13 cellular contexts compared by ENCODE assay signal in genomic region chr2:170221317-170222288, GRCh38. TPM values are rescaled to one million over a fixed set of nuclear protein-coding genes. Genes with fewer than 3 reads are reported as not detected.
DNase-seq lines count a peak whose midpoint lies in the region; ATAC-seq and TF ChIP-seq lines count a peak whose summit lies in the region.
"Had no signal": no experiment of that assay in that cellular context is flagged by ENCODE, and none has a peak within 500 bp of the region (broad histone marks: within the 10 kb centered on the region; RNA-seq: fewer than 3 reads in every experiment).

No MANE protein-coding gene starts in this region.

- peak overlapping the region; percentile 64 for H3K4me3 Mint-ChIP-seq in HFFc6

- H3K4me1 ChIP-seq in psoas muscle, result no peaks in the 10 kb centered on the region

- H3K36me3 ChIP-seq in psoas muscle (ENCODE audit: insufficient read depth in 1 of 2, low read depth in 1 of 2), result no peaks in the 10 kb centered on the region
- H3K36me3 ChIP-seq: sigmoid colon had no signal

- no peaks in the 10 kb centered on the region for H3K27me3 ChIP-seq in psoas muscle (ENCODE audit: insufficient read depth in 3 of 3, low read length in 2 of 3)
- H3K27me3 ChIP-seq: sigmoid colon had no signal

- ATAC-seq in GM18520 (IDR thresholded peaks at IDR 0.05; ENCODE audit: unreplicated experiment), result no peak
- ATAC-seq in psoas muscle, result no peak
- ATAC-seq in HG03280 (IDR thresholded peaks at IDR 0.05; ENCODE audit: unreplicated experiment), result no peak
- ATAC-seq: left colon had no signal

- WGBS in psoas muscle, 3 donors, result 32 to 37% (median 35%) methylated on average over 6 of the region's 6 CpGs

- H3K27ac Mint-ChIP-seq in HFFc6, result peak overlapping the region; percentile 91
- H3K27ac Mint-ChIP-seq: activated T-helper 2 cell treated with anti-CD3 and anti-CD28 coated beads, Interferon-gamma antibody, Interleukin-2, Interleukin-4, amounts not matched to agents 10 μg/mL and 5 μg/mL and 100 μg/mL, durations not matched to agents 14 hours and 24 hours and 36 hours had no signal

- no peak overlapping the region for H3K27ac ChIP-seq in psoas muscle
- H3K27ac ChIP-seq: sigmoid colon had no signal

- H3K4me1 Mint-ChIP-seq in HFFc6 (ENCODE audit: low read depth), result peaks cover 32% of the 10 kb centered on the region

- no peaks in the 10 kb centered on the region for H3K9me3 Mint-ChIP-seq in HFFc6
- H3K9me3 Mint-ChIP-seq: activated T-helper 2 cell treated with anti-CD3 and anti-CD28 coated beads, Interferon-gamma antibody, Interleukin-2, Interleukin-4, amounts not matched to agents 10 μg/mL and 5 μg/mL and 100 μg/mL, durations not matched to agents 14 hours and 24 hours and 36 hours had no signal

- H3K9me3 ChIP-seq in psoas muscle, result no peaks in the 10 kb centered on the region
- H3K9me3 ChIP-seq: sigmoid colon had no signal

- TF ChIP-seq CTCF in HFFc6 (IDR thresholded peaks at IDR 0.05) (no peak), epithelial cell of esophagus (IDR thresholded peaks at IDR 0.05; ENCODE audit: insufficient read depth, low read depth, low read length, missing control alignments) (no peak), psoas muscle (IDR thresholded peaks at IDR 0.05) (no peak)

- no peaks in the 10 kb centered on the region for H3K36me3 Mint-ChIP-seq in HFFc6 (ENCODE audit: low read depth)

- intact Hi-C loops in psoas muscle (cut with DNase I), result no loop called here

- peaks cover 4% of the 10 kb centered on the region for H3K27me3 Mint-ChIP-seq in HFFc6 (ENCODE audit: insufficient read depth)

- peak; percentile 18 for DNase-seq in HFFc6
- DNase-seq in NCI-H69 (lab: John Stamatoyannopoulos, UW), result peak; percentile 73
- DNase-seq in epithelial cell of esophagus (ENCODE audit: low read depth), result peak; percentile 86
- DNase-seq in non-pigmented ciliary epithelial cell (ENCODE audit: low read depth), result peak; percentile 34
- DNase-seq in psoas muscle, result no peak
- DNase-seq in NCI-H2196 (lab: John Stamatoyannopoulos, UW; ENCODE audit: unreplicated experiment), result no peak
- DNase-seq: effector CD8-positive, alpha-beta T cell; left colon; NCI-H526; sigmoid colon had no signal

- H3K4me3 ChIP-seq in epithelial cell of esophagus (ENCODE audit: low read length) (peak overlapping the region; percentile 21), psoas muscle (no peak overlapping the region)
- H3K4me3 ChIP-seq: sigmoid colon had no signal

RNA-seq across cellular contexts. Expression of gene MYO3B, which starts 43.7 kb away (rescaled TPM):
- not detected for total RNA-seq in HFFc6 (2021; fragmentation: NEBNext Ultra II Directional; extraction: Animal tissue kit (Norgen Biotek cat#: 25700))
- under 1 TPM in 2 of 4 donors, not detected in 2; 0.04 to 0.32 TPM for total RNA-seq in psoas muscle
- polyA plus RNA-seq in psoas muscle, result not detected
- total RNA-seq: sigmoid colon had no signal

Comparison
In these comparisons a context has a peak if more than half of its experiments do, and no peak if none do; other contexts are left out.
1. DNase-seq: peak in HFFc6 (single experiment), NCI-H69 (single experiment), epithelial cell of esophagus (single experiment) and non-pigmented ciliary epithelial cell (single experiment); none in psoas muscle (0 of 2) and NCI-H2196 (single experiment).